1 cellular context compared by ENCODE assay signal in genomic region chr9:83007521-83008300, GRCh38.
TF ChIP-seq lines count a peak whose summit lies in the region.

No MANE protein-coding gene starts in this region.

TF ChIP-seq in GM23338, 12 proteins besides CTCF, POLR2A, EP300 and RAD21 (continued from another document):
- TF ChIP-seq ZNF462 (CRISPR knock-in tag; IDR thresholded peaks at IDR 0.05) (no peak), ZNF331 (CRISPR knock-in tag; IDR thresholded peaks at IDR 0.05; ENCODE audit: low read depth) (no peak), CREB1 (CRISPR knock-in tag; IDR thresholded peaks at IDR 0.05; ENCODE audit: low read depth) (no peak), ZNF114 (CRISPR knock-in tag; IDR thresholded peaks at IDR 0.05) (no peak)
